ENCODE assay signal across 34 cellular contexts in genomic region chr19:38294090-38294489, GRCh38. TPM values are rescaled to one million over a fixed set of nuclear protein-coding genes. Genes with fewer than 3 reads are reported as not detected.
DNase-seq lines count a peak whose midpoint lies in the region; ATAC-seq, FAIRE-seq and TF ChIP-seq lines count a peak whose summit lies in the region.
"Had no signal": no experiment of that assay in that cellular context is flagged by ENCODE, and none has a peak within 500 bp of the region (broad histone marks: within the 10 kb centered on the region; RNA-seq: fewer than 3 reads in every experiment).

No MANE protein-coding gene starts in this region.

- FAIRE-seq in K562 (lab: Jason Lieb, UNC) (no peak), GM12891 (lab: Jason Lieb, UNC) (no peak)
- FAIRE-seq: astrocyte, frontal cortex, GM19239, H54, pancreas, RCC 7860, urothelium cell line had no signal

- H3K9ac ChIP-seq in IMR-90 (ENCODE audit: low read depth, low read length) (no peak overlapping the region), K562 (ENCODE audit: insufficient read depth in 1 of 2, low read depth in 2 of 2, low read length in 2 of 2) (peak overlapping the region in 1 of 2 experiments; percentile 19; a peak in 1 of 4 replicates)

- 0 out of 2 replicates have a peak overlapping the region, but pooled peaks have one; percentile 40 for H2AK5ac ChIP-seq in IMR-90 (ENCODE audit: low read depth, low read length)

- H3K23ac ChIP-seq in IMR-90 (ENCODE audit: low read depth, low read length) = no peak overlapping the region

- no peak for DNase-seq in IMR-90
- no peak for DNase-seq in K562 (ENCODE audit: extremely low read depth in 1 of 4, low spot score in 3 of 4)
- peak in 28 of 42 donors; percentile 8 to 63 (median 40) for DNase-seq in head of caudate nucleus
- DNase-seq in sciatic nerve (ENCODE audit: low spot score) = no peak
- no peak for DNase-seq in NCI-H1417 (lab: John Stamatoyannopoulos, UW)
- no peak for DNase-seq in GM12891 (ENCODE audit: insufficient read length, low spot score)
- DNase-seq in stimulated activated naive CD8-positive, alpha-beta T cell treated with anti-CD3 and anti-CD28 coated beads, Interleukin-15, Interleukin-2, amounts not matched to agents 100 U/mL and 50 U/mL, for 24 hours = no peak
- no peak for DNase-seq in heart right ventricle
- DNase-seq: activated CD4-positive, alpha-beta T cell treated with anti-CD3 and anti-CD28 coated beads, Interleukin-2, amount 50 U/mL, for 1 hour; activated gamma-delta T cell treated with Interleukin-2 at 50 U/mL for 16 hours; activated naive CD8-positive, alpha-beta T cell treated with anti-CD3 and anti-CD28 coated beads, Interleukin-2, amount 10 ng/mL, durations not matched to agents 7 days and 5 days; activated T-cell treated with anti-CD3 and anti-CD28 coated beads, Interleukin-2, amount 50 U/mL, for 1 hour; AML-193; CD4-positive, alpha-beta T cell; esophagus squamous epithelium; left colon; NCI-H1436 treated with DMSO at 0.1 percent for 48 hours; NCI-H2107; NCI-H748 treated with DMSO at 0.1 percent for 48 hours; pancreas; stimulated activated naive CD4-positive, alpha-beta T cell had no signal

- no peak overlapping the region; the same call in 1 of the 2 replicates for H3K4ac ChIP-seq in IMR-90 (ENCODE audit: low read depth, low read length)

- CTCF ChIA-PET in IMR-90 (lab: Yijun Ruan, JAX) = no interaction called here
- CTCF ChIA-PET in K562 (lab: Yijun Ruan, JAX; ENCODE audit: low intra/inter-chr PET ratio) = no interaction called here

- WGBS in IMR-90 (ENCODE audit: extremely low coverage in 2 of 2, insufficient read length in 1 of 2), 2 experiments = 91% methylated on average over 4 of the region's 8 CpGs; no CpG with 5 or more reads in 1 of the 2 experiments
- 63% methylated on average over 8 of the region's 8 CpGs for WGBS in K562 (ENCODE audit: insufficient coverage, low coverage, missing lambda C conversion rate)
- 75 to 84% methylated on average over 8 of the region's 8 CpGs for WGBS in heart right ventricle, 2 donors

- no peaks in the 10 kb centered on the region for H3K79me1 ChIP-seq in IMR-90 (ENCODE audit: low read depth in 1 of 2, low read length in 2 of 2)

- in situ Hi-C loops in IMR-90 (cut with MboI; ENCODE audit: low sequenced_read_pairs) (no loop called here), K562 (cut with MboI) (no loop called here)

- TF ChIP-seq EP300 in K562 (IDR thresholded peaks at IDR 0.05; ENCODE audit: low read length) = no peak

- H2BK5ac ChIP-seq in IMR-90 (ENCODE audit: low read depth, low read length, poor library complexity, severe bottlenecking) = no peak overlapping the region

- H3K27me3 ChIP-seq in IMR-90 (ENCODE audit: control insufficient read depth, insufficient read depth, low read length) = no peaks in the 10 kb centered on the region
- H3K27me3 ChIP-seq in K562 (ENCODE audit: control insufficient read depth in 2 of 2, insufficient read depth in 2 of 2, low read length in 2 of 2) = no peaks in the 10 kb centered on the region
- no peaks in the 10 kb centered on the region for H3K27me3 ChIP-seq in heart right ventricle
- H3K27me3 ChIP-seq: esophagus squamous epithelium, pancreas, right atrium auricular region, SJCRH30 had no signal

- TF ChIP-seq CTCF in IMR-90 (conservative IDR thresholded peaks at IDR 0.05; ENCODE audit: low read depth, low read length) (no peak), K562 (IDR thresholded peaks at IDR 0.05 in 2 of 3, conservative IDR thresholded peaks at IDR 0.05 in 1 of 3; ENCODE audit: insufficient read depth in 2 of 3, low read depth in 1 of 3, low read length in 3 of 3) (no peak), heart right ventricle (IDR thresholded peaks at IDR 0.05) (no peak)

- no peak overlapping the region for H4K91ac ChIP-seq in IMR-90 (ENCODE audit: insufficient read depth, low read depth, low read length)

- H3K4me2 ChIP-seq in IMR-90 (ENCODE audit: low read depth, low read length) (no peak overlapping the region), K562 (ENCODE audit: insufficient read depth, low read length) (no peak overlapping the region)
- H3K4me2 ChIP-seq: smooth muscle cell had no signal

- H2AK9ac ChIP-seq in IMR-90 (replicated peaks; ENCODE audit: low read depth, low read length, poor library complexity) = no peak overlapping the region

- no peaks in the 10 kb centered on the region for H3K79me2 ChIP-seq in K562 (ENCODE audit: control insufficient read depth, insufficient read depth, low read length)

- H3K4me3 ChIP-seq in IMR-90 (ENCODE audit: insufficient read depth, low read depth, low read length) (no peak overlapping the region), K562 (no peak overlapping the region), heart right ventricle (no peak overlapping the region)
- H3K4me3 ChIP-seq: esophagus squamous epithelium, pancreas, right atrium auricular region, SJCRH30, smooth muscle cell, thoracic aorta had no signal

- POLR2A ChIA-PET in IMR-90 (lab: Charles Lee; ENCODE audit: unreplicated experiment) (no interaction called here), K562 (lab: Yijun Ruan, JAX) (no interaction called here)

- TF ChIP-seq POLR2A in IMR-90 (IDR thresholded peaks at IDR 0.05; ENCODE audit: low read depth, low read length) (no peak), K562 (conservative IDR thresholded peaks at IDR 0.05) (no peak), GM12891 (IDR thresholded peaks at IDR 0.05; ENCODE audit: low read depth, low read length) (no peak)

- H2AFZ ChIP-seq in IMR-90 (replicated peaks; ENCODE audit: low read length, poor library complexity) (no peak overlapping the region), K562 (ENCODE audit: low read depth, low read length) (peak overlapping the region; percentile 33; the same call in 1 of the 2 replicates)

- BruUV-seq in IMR-90 (replicated peaks; lab: Mats Ljungman, UMichigan) (no TSS peak), K562 (replicated peaks; lab: Mats Ljungman, UMichigan) (no TSS peak)

- TF ChIP-seq RAD21 in IMR-90 (IDR thresholded peaks at IDR 0.05; ENCODE audit: low read length) (no peak), K562 (CRISPR knock-in tag; conservative IDR thresholded peaks at IDR 0.05 in 1 of 2, IDR thresholded peaks at IDR 0.05 in 1 of 2) (no peak)

- H2BK20ac ChIP-seq in IMR-90 (ENCODE audit: low read depth, low read length) = no peak overlapping the region

- H3K18ac ChIP-seq in IMR-90 (ENCODE audit: low read depth, low read length) = no peak overlapping the region

- ATAC-seq in IMR-90 (ENCODE audit: low read depth) (no peak), K562 (no peak), sciatic nerve (peak; percentile 41), heart right ventricle (no peak)
- ATAC-seq in stimulated activated naive CD8-positive, alpha-beta T cell treated with anti-CD3 and anti-CD28 coated beads, Interleukin-15, Interleukin-2, amounts not matched to agents 100 U/mL and 50 U/mL, for 24 hours = no peak
- ATAC-seq: left colon; natural killer cell treated with Interleukin-12 subunit alpha and Interleukin-12 subunit beta and Interleukin-15 and Interleukin-18, amount 100 ng/mL, for 72 hours; pancreas had no signal

- H3K56ac ChIP-seq in IMR-90 (ENCODE audit: extremely low read depth, insufficient read depth, low read length) = no peak overlapping the region

- no peak overlapping the region for H2BK120ac ChIP-seq in IMR-90 (ENCODE audit: low read depth, low read length)

- H4K8ac ChIP-seq in IMR-90 (ENCODE audit: low read depth in 2 of 2, low read length in 2 of 2) = no peak overlapping the region

- intact Hi-C loops in IMR-90 (cut with micrococcal nuclease) (no loop called here), K562 (cut with micrococcal nuclease) (no loop called here), head of caudate nucleus (cut with DNase I) (no loop called here), sciatic nerve (cut with DNase I) (no loop called here), heart right ventricle (cut with DNase I) (no loop called here)

- H3K9me1 ChIP-seq in IMR-90 (ENCODE audit: insufficient read depth, low read length) (peaks cover 16% of the 10 kb centered on the region), K562 (ENCODE audit: control insufficient read depth, insufficient read depth, low read length) (no peaks in the 10 kb centered on the region)

- H3K36me3 ChIP-seq in IMR-90 (ENCODE audit: control insufficient read depth, insufficient read depth, low read length) (no peaks in the 10 kb centered on the region), K562 (ENCODE audit: control insufficient read depth, insufficient read depth, low read length) (no peaks in the 10 kb centered on the region), heart right ventricle (peaks cover 0 to 29% (median 0%) of the 10 kb centered on the region in 9 donors)
- H3K36me3 ChIP-seq: right atrium auricular region, SJCRH30 had no signal

- H3K14ac ChIP-seq in IMR-90 (replicated peaks; ENCODE audit: low read depth, low read length) = no peak overlapping the region

- H3K27ac ChIP-seq in IMR-90 (ENCODE audit: insufficient read depth, low read length) = no peak overlapping the region
- H3K27ac ChIP-seq in K562 (ENCODE audit: extremely low read depth, low read depth, low read length) = no peak overlapping the region
- no peak overlapping the region for H3K27ac ChIP-seq in heart right ventricle
- H3K27ac ChIP-seq: pancreas, right atrium auricular region, SJCRH30, thoracic aorta had no signal

- no peak overlapping the region for H4K5ac ChIP-seq in IMR-90 (ENCODE audit: low read depth, low read length)

- dilution Hi-C loops in IMR-90 (cut with HindIII; ENCODE audit: low sequenced_read_pairs, unreplicated experiment) = no loop called here

- H3K4me1 ChIP-seq in IMR-90 (ENCODE audit: control insufficient read depth, insufficient read depth, low read length) (peaks cover 23% of the 10 kb centered on the region), K562 (replicated peaks in 1 of 2; ENCODE audit: control insufficient read depth in 2 of 2, insufficient read depth in 2 of 2, low read length in 2 of 2) (peaks cover 0 to 19% of the 10 kb centered on the region in 2 experiments; a peak in 3 of 5 replicates), heart right ventricle (no peaks in the 10 kb centered on the region)
- H3K4me1 ChIP-seq: right atrium auricular region had no signal

- no peak overlapping the region for H2BK15ac ChIP-seq in IMR-90 (ENCODE audit: low read depth, low read length)

- no peaks in the 10 kb centered on the region for H3K9me3 ChIP-seq in IMR-90 (ENCODE audit: control insufficient read depth, insufficient read depth, low read length)
- no peaks in the 10 kb centered on the region for H3K9me3 ChIP-seq in K562 (replicated peaks; ENCODE audit: control insufficient read depth, insufficient read depth, low read depth, low read length)
- H3K9me3 ChIP-seq in heart right ventricle = no peaks in the 10 kb centered on the region
- H3K9me3 ChIP-seq: esophagus squamous epithelium, pancreas, right atrium auricular region, SJCRH30, thoracic aorta had no signal

- H4K20me1 ChIP-seq in IMR-90 (ENCODE audit: insufficient read depth, low read length) = 0 out of 2 replicates have a peak, but pooled peaks cover 5% of the 10 kb centered on the region
- no peaks in the 10 kb centered on the region for H4K20me1 ChIP-seq in K562 (replicated peaks; ENCODE audit: control insufficient read depth, insufficient read depth, low read length)

RNA-seq across cellular contexts. Expression of gene C19orf33, which starts 10.0 kb away (rescaled TPM):
- total RNA-seq in IMR-90 (2012; rRNA removed) = 1.4 TPM in 1 of 2 replicates, not detected in the other
- polyA plus RNA-seq in IMR-90 (2012; rRNA removed) = 0.80 and 0.96 TPM in 2 replicates
- polyA plus RNA-seq in IMR-90 (2012; cell fraction: cytosol; rRNA removed) = 0.44 and 3.1 TPM in 2 replicates
- polyA plus RNA-seq in IMR-90 (2012; cell fraction: nucleus; rRNA removed; ENCODE audit: low replicate concordance) = not detected in 2 replicates
- not detected in 2 replicates for total RNA-seq in K562 (2011; cell fraction: chromatin; rRNA removed; ENCODE audit: low replicate concordance)
- not detected in 2 replicates for total RNA-seq in K562 (2011; cell fraction: nucleolus; rRNA removed)
- not detected in 2 replicates for total RNA-seq in K562 (2011; cell fraction: nucleoplasm; rRNA removed)
- total RNA-seq in K562 (2014; rRNA removed) = not detected in 2 replicates
- total RNA-seq in K562 (2014; rRNA removed; fragmentation: Illumina TruSeq; extraction: Trizol) = not detected in 2 replicates
- total RNA-seq in K562 (2015; rRNA removed; fragmentation: Illumina TruSeq; extraction: Trizol) = not detected in 2 replicates
- not detected in 2 replicates for total RNA-seq in K562 (2021)
- polyA plus RNA-seq in K562 (2011; rRNA removed) = not detected in 2 replicates
- 0.57 TPM in 1 of 2 replicates, not detected in the other for polyA plus RNA-seq in K562 (2011; cell fraction: cytosol; rRNA removed)
- not detected in 2 replicates for polyA plus RNA-seq in K562 (2011; cell fraction: nucleus; rRNA removed)
- 0.29 TPM in 1 of 2 replicates, not detected in the other for polyA plus RNA-seq in K562 (2012)
- polyA plus RNA-seq in K562 (2014; fragmentation: Illumina TruSeq; extraction: Trizol) = not detected in 2 replicates
- not detected for polyA plus RNA-seq in K562 (2014; fragmentation: Nextera tagmentation; extraction: Ambion mirVana)
- polyA plus RNA-seq in K562 (2014; rRNA removed) = 3.2 TPM in 1 of 2 replicates, not detected in the other
- not detected in 2 replicates for polyA minus RNA-seq in K562 (2011; rRNA and poly(A)+ RNA removed)
- polyA minus RNA-seq in K562 (2011; cell fraction: cytosol; rRNA and poly(A)+ RNA removed) = not detected in 2 replicates
- 0.81 TPM in 1 of 2 replicates, not detected in the other for polyA minus RNA-seq in K562 (2011; cell fraction: nucleus; rRNA and poly(A)+ RNA removed)
- 25.8 TPM for total RNA-seq in sciatic nerve
- polyA plus RNA-seq in GM12891 (2012; ENCODE audit: low read depth, missing spikeins) = not detected
- 10 to 100 TPM in 1 of 10 donors, 1 to 10 TPM in 7, not detected in 2; 2.2 to 37.9 (median 3.7) TPM for total RNA-seq in heart right ventricle
- 100 to 1,000 TPM in 1 of 2 donors, 10 to 100 TPM in 1; 24.9 to 133 TPM for polyA plus RNA-seq in heart right ventricle
- total RNA-seq: A673; activated naive CD8-positive, alpha-beta T cell treated with anti-CD3 and anti-CD28 coated beads, Interleukin-2, amount 10 ng/mL, durations not matched to agents 7 days and 5 days; CD4-positive, alpha-beta T cell; natural killer cell treated with Interleukin-12 subunit alpha and Interleukin-12 subunit beta and Interleukin-15 and Interleukin-18, amount 100 ng/mL, for 72 hours; SJCRH30 had no signal

RNA-seq across cellular contexts. Expression of gene YIF1B, which starts 21.7 kb away (rescaled TPM):
- 72.2 and 78.9 TPM in 2 replicates for total RNA-seq in IMR-90 (2012; rRNA removed)
- polyA plus RNA-seq in IMR-90 (2012; rRNA removed) = 162 and 165 TPM in 2 replicates
- 95.0 and 225 TPM in 2 replicates for polyA plus RNA-seq in IMR-90 (2012; cell fraction: cytosol; rRNA removed)
- 92.8 and 241 TPM in 2 replicates for polyA plus RNA-seq in IMR-90 (2012; cell fraction: nucleus; rRNA removed; ENCODE audit: low replicate concordance)
- total RNA-seq in K562 (2011; cell fraction: chromatin; rRNA removed; ENCODE audit: low replicate concordance) = 108 and 422 TPM in 2 replicates
- 844 and 880 TPM in 2 replicates for total RNA-seq in K562 (2011; cell fraction: nucleolus; rRNA removed)
- total RNA-seq in K562 (2011; cell fraction: nucleoplasm; rRNA removed) = 389 and 454 TPM in 2 replicates
- 397 and 458 TPM in 2 replicates for total RNA-seq in K562 (2014; rRNA removed)
- 92.4 and 102 TPM in 2 replicates for total RNA-seq in K562 (2014; rRNA removed; fragmentation: Illumina TruSeq; extraction: Trizol)
- 213 and 217 TPM in 2 replicates for total RNA-seq in K562 (2015; rRNA removed; fragmentation: Illumina TruSeq; extraction: Trizol)
- 329 and 345 TPM in 2 replicates for total RNA-seq in K562 (2021)
- polyA plus RNA-seq in K562 (2011; rRNA removed) = 400 and 618 TPM in 2 replicates
- polyA plus RNA-seq in K562 (2011; cell fraction: cytosol; rRNA removed) = 1,022 and 1,984 TPM in 2 replicates
- 645 and 781 TPM in 2 replicates for polyA plus RNA-seq in K562 (2011; cell fraction: nucleus; rRNA removed)
- polyA plus RNA-seq in K562 (2012) = 339 and 566 TPM in 2 replicates
- 323 and 490 TPM in 2 replicates for polyA plus RNA-seq in K562 (2014; fragmentation: Illumina TruSeq; extraction: Trizol)
- polyA plus RNA-seq in K562 (2014; fragmentation: Nextera tagmentation; extraction: Ambion mirVana) = 10 to 100 TPM in 1 of 2 experiments, 1 to 10 TPM in 1; 8.5 to 84.7 TPM
- 586 and 617 TPM in 2 replicates for polyA plus RNA-seq in K562 (2014; rRNA removed)
- 79.0 and 123 TPM in 2 replicates for polyA minus RNA-seq in K562 (2011; rRNA and poly(A)+ RNA removed)
- polyA minus RNA-seq in K562 (2011; cell fraction: cytosol; rRNA and poly(A)+ RNA removed) = 183 and 249 TPM in 2 replicates
- 64.5 and 82.9 TPM in 2 replicates for polyA minus RNA-seq in K562 (2011; cell fraction: nucleus; rRNA and poly(A)+ RNA removed)
- 25.1 TPM for total RNA-seq in sciatic nerve
- polyA plus RNA-seq in GM12891 (2012; ENCODE audit: low read depth, missing spikeins) = 45.1 TPM
- 10 to 100 TPM; 24.3 to 42.9 (median 30.2) TPM for total RNA-seq in heart right ventricle
- polyA plus RNA-seq in heart right ventricle = 100 to 1,000 TPM in 1 of 2 donors, 10 to 100 TPM in 1; 47.2 to 115 TPM

RNA-seq across cellular contexts. Expression of gene KCNK6, which starts 25.6 kb away (rescaled TPM):
- total RNA-seq in IMR-90 (2012; rRNA removed) = 2.7 and 2.8 TPM in 2 replicates
- 3.9 and 4.5 TPM in 2 replicates for polyA plus RNA-seq in IMR-90 (2012; rRNA removed)
- polyA plus RNA-seq in IMR-90 (2012; cell fraction: cytosol; rRNA removed) = 3.3 and 4.2 TPM in 2 replicates
- polyA plus RNA-seq in IMR-90 (2012; cell fraction: nucleus; rRNA removed; ENCODE audit: low replicate concordance) = 2.9 and 3.1 TPM in 2 replicates
- total RNA-seq in K562 (2011; cell fraction: chromatin; rRNA removed; ENCODE audit: low replicate concordance) = 0.18 and 0.90 TPM in 2 replicates
- total RNA-seq in K562 (2011; cell fraction: nucleolus; rRNA removed) = 0.17 and 0.92 TPM in 2 replicates
- 0.29 and 1.1 TPM in 2 replicates for total RNA-seq in K562 (2011; cell fraction: nucleoplasm; rRNA removed)
- 0.05 and 0.12 TPM in 2 replicates for total RNA-seq in K562 (2014; rRNA removed)
- total RNA-seq in K562 (2014; rRNA removed; fragmentation: Illumina TruSeq; extraction: Trizol) = 0.06 and 0.15 TPM in 2 replicates
- 0.04 and 0.07 TPM in 2 replicates for total RNA-seq in K562 (2015; rRNA removed; fragmentation: Illumina TruSeq; extraction: Trizol)
- total RNA-seq in K562 (2021) = 0.18 and 0.31 TPM in 2 replicates
- 0.07 and 0.16 TPM in 2 replicates for polyA plus RNA-seq in K562 (2011; rRNA removed)
- 0.07 and 0.25 TPM in 2 replicates for polyA plus RNA-seq in K562 (2011; cell fraction: cytosol; rRNA removed)
- 0.10 TPM in 2 replicates for polyA plus RNA-seq in K562 (2011; cell fraction: nucleus; rRNA removed)
- polyA plus RNA-seq in K562 (2012) = 0.20 and 0.47 TPM in 2 replicates
- polyA plus RNA-seq in K562 (2014; fragmentation: Illumina TruSeq; extraction: Trizol) = 0.08 and 0.42 TPM in 2 replicates
- polyA plus RNA-seq in K562 (2014; fragmentation: Nextera tagmentation; extraction: Ambion mirVana) = under 1 TPM; 0.24 to 0.27 TPM
- polyA plus RNA-seq in K562 (2014; rRNA removed) = 0.07 and 0.08 TPM in 2 replicates
- 0.07 and 0.09 TPM in 2 replicates for polyA minus RNA-seq in K562 (2011; rRNA and poly(A)+ RNA removed)
- polyA minus RNA-seq in K562 (2011; cell fraction: cytosol; rRNA and poly(A)+ RNA removed) = not detected in 2 replicates
- under 0.01 and 0.11 TPM in 2 replicates for polyA minus RNA-seq in K562 (2011; cell fraction: nucleus; rRNA and poly(A)+ RNA removed)
- 4.1 TPM for total RNA-seq in sciatic nerve
- 0.21 TPM for polyA plus RNA-seq in GM12891 (2012; ENCODE audit: low read depth, missing spikeins)
- total RNA-seq in heart right ventricle = 10 to 100 TPM in 6 of 10 donors, 1 to 10 TPM in 4; 4.5 to 31.6 (median 13.7) TPM
- polyA plus RNA-seq in heart right ventricle = 1 to 10 TPM; 5.1 to 8.0 TPM
- total RNA-seq: A673 had no signal

RNA-seq across cellular contexts. Expression of gene SPINT2, which starts 29.7 kb away (rescaled TPM):
- total RNA-seq in IMR-90 (2012; rRNA removed) (0.28 and 0.54 TPM in 2 replicates), K562 (2014; rRNA removed) (1.0 and 3.5 TPM in 2 replicates), K562 (2014; rRNA removed; fragmentation: Illumina TruSeq; extraction: Trizol) (0.38 and 0.84 TPM in 2 replicates), K562 (2015; rRNA removed; fragmentation: Illumina TruSeq; extraction: Trizol) (0.65 and 1.4 TPM in 2 replicates), K562 (2021) (1.9 and 2.1 TPM in 2 replicates), sciatic nerve (27.7 TPM), heart right ventricle (10 to 100 TPM in 7 of 10 donors, 1 to 10 TPM in 3; 4.5 to 29.2 (median 12.7) TPM)
- polyA plus RNA-seq in IMR-90 (2012; rRNA removed) (1.2 and 2.2 TPM in 2 replicates), K562 (2011; rRNA removed) (4.5 and 4.6 TPM in 2 replicates), K562 (2014; fragmentation: Illumina TruSeq; extraction: Trizol) (3.6 and 4.4 TPM in 2 replicates), K562 (2014; fragmentation: Nextera tagmentation; extraction: Ambion mirVana) (1 to 10 TPM; 3.4 to 4.1 TPM), K562 (2014; rRNA removed) (0.93 and 1.6 TPM in 2 replicates), heart right ventricle (10 to 100 TPM in 1 of 2 donors, 1 to 10 TPM in 1; 3.4 to 12.7 TPM)
- polyA plus RNA-seq in IMR-90 (2012; cell fraction: cytosol; rRNA removed) = 1.2 and 1.8 TPM in 2 replicates
- polyA plus RNA-seq in IMR-90 (2012; cell fraction: nucleus; rRNA removed; ENCODE audit: low replicate concordance) = 1.2 and 1.3 TPM in 2 replicates
- 0.49 and 2.1 TPM in 2 replicates for total RNA-seq in K562 (2011; cell fraction: chromatin; rRNA removed; ENCODE audit: low replicate concordance)
- total RNA-seq in K562 (2011; cell fraction: nucleolus; rRNA removed) = 1.7 and 3.2 TPM in 2 replicates
- 0.73 and 4.7 TPM in 2 replicates for total RNA-seq in K562 (2011; cell fraction: nucleoplasm; rRNA removed)
- 3.5 and 6.8 TPM in 2 replicates for polyA plus RNA-seq in K562 (2011; cell fraction: cytosol; rRNA removed)
- polyA plus RNA-seq in K562 (2011; cell fraction: nucleus; rRNA removed) = 3.8 and 4.9 TPM in 2 replicates
- polyA plus RNA-seq in K562 (2012) = 0.69 and 1.3 TPM in 2 replicates
- 1.9 and 3.0 TPM in 2 replicates for polyA minus RNA-seq in K562 (2011; rRNA and poly(A)+ RNA removed)
- 4.6 TPM in 1 of 2 replicates, not detected in the other for polyA minus RNA-seq in K562 (2011; cell fraction: cytosol; rRNA and poly(A)+ RNA removed)
- polyA minus RNA-seq in K562 (2011; cell fraction: nucleus; rRNA and poly(A)+ RNA removed) = 0.40 and 2.0 TPM in 2 replicates
- polyA plus RNA-seq in GM12891 (2012; ENCODE audit: low read depth, missing spikeins) = 47.7 TPM
- total RNA-seq: A673 had no signal

RNA-seq across cellular contexts. Expression of gene PPP1R14A, which starts 37.9 kb away (rescaled TPM):
- not detected in 2 replicates for total RNA-seq in IMR-90 (2012; rRNA removed)
- 0.84 and 2.0 TPM in 2 replicates for polyA plus RNA-seq in IMR-90 (2012; rRNA removed)
- polyA plus RNA-seq in IMR-90 (2012; cell fraction: cytosol; rRNA removed) = 5.4 and 10.2 TPM in 2 replicates
- 2.1 and 3.5 TPM in 2 replicates for polyA plus RNA-seq in IMR-90 (2012; cell fraction: nucleus; rRNA removed; ENCODE audit: low replicate concordance)
- 6.6 and 11.8 TPM in 2 replicates for total RNA-seq in K562 (2011; cell fraction: chromatin; rRNA removed; ENCODE audit: low replicate concordance)
- 9.3 and 13.7 TPM in 2 replicates for total RNA-seq in K562 (2011; cell fraction: nucleolus; rRNA removed)
- total RNA-seq in K562 (2011; cell fraction: nucleoplasm; rRNA removed) = 11.6 and 12.5 TPM in 2 replicates
- total RNA-seq in K562 (2014; rRNA removed) = 60.7 and 74.0 TPM in 2 replicates
- 0.80 and 1.7 TPM in 2 replicates for total RNA-seq in K562 (2014; rRNA removed; fragmentation: Illumina TruSeq; extraction: Trizol)
- total RNA-seq in K562 (2015; rRNA removed; fragmentation: Illumina TruSeq; extraction: Trizol) = 6.5 and 7.5 TPM in 2 replicates
- 107 TPM in 2 replicates for total RNA-seq in K562 (2021)
- 24.7 and 26.4 TPM in 2 replicates for polyA plus RNA-seq in K562 (2011; rRNA removed)
- polyA plus RNA-seq in K562 (2011; cell fraction: cytosol; rRNA removed) = 41.0 and 143 TPM in 2 replicates
- polyA plus RNA-seq in K562 (2011; cell fraction: nucleus; rRNA removed) = 21.3 and 32.8 TPM in 2 replicates
- 67.8 and 104 TPM in 2 replicates for polyA plus RNA-seq in K562 (2012)
- 12.1 and 31.5 TPM in 2 replicates for polyA plus RNA-seq in K562 (2014; fragmentation: Illumina TruSeq; extraction: Trizol)
- 1 to 10 TPM in 1 of 2 experiments, under 1 TPM in 1; 0.44 to 1.1 TPM for polyA plus RNA-seq in K562 (2014; fragmentation: Nextera tagmentation; extraction: Ambion mirVana)
- polyA plus RNA-seq in K562 (2014; rRNA removed) = 179 and 181 TPM in 2 replicates
- 1.6 and 1.9 TPM in 2 replicates for polyA minus RNA-seq in K562 (2011; rRNA and poly(A)+ RNA removed)
- polyA minus RNA-seq in K562 (2011; cell fraction: cytosol; rRNA and poly(A)+ RNA removed) = 10.9 and 22.5 TPM in 2 replicates
- 5.1 and 10.1 TPM in 2 replicates for polyA minus RNA-seq in K562 (2011; cell fraction: nucleus; rRNA and poly(A)+ RNA removed)
- total RNA-seq in sciatic nerve = 27.5 TPM
- polyA plus RNA-seq in GM12891 (2012; ENCODE audit: low read depth, missing spikeins) = 0.86 TPM
- 10 to 100 TPM; 11.2 to 82.6 (median 20.7) TPM for total RNA-seq in heart right ventricle
- polyA plus RNA-seq in heart right ventricle = 100 to 1,000 TPM in 1 of 2 donors, 10 to 100 TPM in 1; 45.4 to 184 TPM
- total RNA-seq: A673; activated naive CD8-positive, alpha-beta T cell treated with anti-CD3 and anti-CD28 coated beads, Interleukin-2, amount 10 ng/mL, durations not matched to agents 7 days and 5 days; CD4-positive, alpha-beta T cell; Daoy; frontal cortex; natural killer cell treated with Interleukin-12 subunit alpha and Interleukin-12 subunit beta and Interleukin-15 and Interleukin-18, amount 100 ng/mL, for 72 hours had no signal

Comparison
In these comparisons a context has a peak if more than half of its experiments do, and no peak if none do; other contexts are left out.
1. DNase-seq: peak in head of caudate nucleus (28 of 42); none in IMR-90 (single experiment), K562 (0 of 4), sciatic nerve (single experiment), NCI-H1417 (0 of 3), GM12891 (single experiment), stimulated activated naive CD8-positive, alpha-beta T cell treated with anti-CD3 and anti-CD28 coated beads, Interleukin-15, Interleukin-2, amounts not matched to agents 100 U/mL and 50 U/mL, for 24 hours (single experiment) and heart right ventricle (0 of 2).